ENCODE assay signal across 19 cellular contexts in the genomic region with DNA sequence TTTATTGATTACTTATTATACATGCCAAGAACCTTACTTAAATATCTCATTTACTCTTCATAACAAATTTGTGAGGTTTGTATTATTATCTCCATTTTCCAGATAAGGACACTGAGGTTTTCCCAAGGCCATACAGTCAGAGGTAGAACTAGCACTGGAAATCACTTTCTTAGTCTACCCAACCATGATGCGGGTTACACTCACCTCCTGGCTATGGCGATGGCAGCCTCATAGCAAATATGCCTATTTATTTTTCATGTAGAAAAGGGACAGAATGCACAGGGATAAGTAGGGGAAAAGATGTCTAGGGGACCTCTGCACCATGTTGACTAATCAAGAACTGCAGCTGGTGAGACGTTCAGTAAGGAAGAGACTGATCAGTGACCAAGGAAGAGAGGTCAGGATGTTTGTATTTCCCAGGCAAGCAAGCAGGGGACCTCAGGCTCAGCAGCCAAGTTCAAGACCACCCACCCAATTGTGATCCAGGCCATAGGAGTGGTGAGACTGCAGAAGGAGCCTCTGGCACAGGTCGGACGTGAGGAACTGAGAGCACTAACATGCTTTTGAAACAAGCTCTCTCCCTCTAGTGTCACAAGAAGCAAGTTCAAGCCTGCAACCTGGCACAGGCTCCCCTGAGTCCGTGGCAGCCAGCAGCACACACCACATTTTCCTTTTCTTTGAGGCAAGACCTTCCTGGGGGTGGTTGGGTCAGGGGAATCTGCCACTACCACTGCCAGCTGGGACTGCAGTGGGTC.
DNase-seq lines count a peak whose midpoint lies in the region; ATAC-seq, FAIRE-seq and TF ChIP-seq lines count a peak whose summit lies in the region.
"Had no signal": no experiment of that assay in that cellular context is flagged by ENCODE, and none has a peak within 500 bp of the region (broad histone marks: within the 10 kb centered on the region; RNA-seq: fewer than 3 reads in every experiment).

No MANE protein-coding gene starts in this region.

- CTCF ChIA-PET in SK-N-SH (lab: Yijun Ruan, JAX) = interaction anchor here (0.9 to 10.8 kb wide), 9 partner anchors 9 to 427 kb away, joined by 3 to 289 read pairs (median 4); no protein-coding TSS in a partner anchor
- CTCF ChIA-PET in K562 (lab: Yijun Ruan, JAX; ENCODE audit: low intra/inter-chr PET ratio) = no interaction called here

- WGBS in SK-N-SH (ENCODE audit: low lambda C conversion rate) = 93% methylated on average over 3 of the region's 6 CpGs
- 34% methylated on average over 6 of the region's 6 CpGs for WGBS in K562 (ENCODE audit: insufficient coverage, low coverage, missing lambda C conversion rate)

- BruUV-seq in K562 (replicated peaks; lab: Mats Ljungman, UMichigan) = no TSS peak

- no peak for TF ChIP-seq CTCF in SK-N-SH (IDR thresholded peaks at IDR 0.05)
- 0 out of 6 replicates have a peak, but pooled peaks of 2 of the 3 experiments have one; percentile 6 to 24 for TF ChIP-seq CTCF in K562 (IDR thresholded peaks at IDR 0.05 in 2 of 3, conservative IDR thresholded peaks at IDR 0.05 in 1 of 3; ENCODE audit: insufficient read depth in 2 of 3, low read depth in 1 of 3, low read length in 3 of 3)
- TF ChIP-seq CTCF in fibroblast of the aortic adventitia (IDR thresholded peaks at IDR 0.05; ENCODE audit: insufficient read depth, low read length) = peak; percentile 38
- no peak for TF ChIP-seq CTCF in uterus (IDR thresholded peaks at IDR 0.05)

- peak overlapping the region; percentile 89 to 94; a peak in 3 of 4 replicates for H3K27ac ChIP-seq in SK-N-SH (ENCODE audit: low read depth in 2 of 2, low read length in 1 of 2)
- no peak overlapping the region for H3K27ac ChIP-seq in K562 (ENCODE audit: extremely low read depth, low read depth, low read length)
- H3K27ac ChIP-seq in uterus = peak overlapping the region; percentile 72 to 78
- H3K27ac ChIP-seq: lower lobe of right lung, upper lobe of right lung, VCaP had no signal

- H3K27me3 ChIP-seq in SK-N-SH (ENCODE audit: insufficient read depth) (no peaks in the 10 kb centered on the region), K562 (ENCODE audit: control insufficient read depth in 2 of 2, insufficient read depth in 2 of 2, low read length in 2 of 2) (no peaks in the 10 kb centered on the region; a peak in 1 of 5 replicates), uterus (no peaks in the 10 kb centered on the region)
- H3K27me3 ChIP-seq: adrenal gland, gastroesophageal sphincter, upper lobe of right lung had no signal

- DNase-seq in SK-N-SH (no peak), K562 (ENCODE audit: extremely low read depth in 1 of 4, low spot score in 3 of 4) (no peak), fibroblast of the aortic adventitia (ENCODE audit: low read depth) (no peak), uterus (no peak), NCI-H2196 treated with DMSO at 0.1 percent for 48 hours (lab: John Stamatoyannopoulos, UW; ENCODE audit: unreplicated experiment) (no peak), AG08395 (ENCODE audit: low spot score) (no peak)
- DNase-seq in stimulated activated CD4-positive, alpha-beta T cell treated with anti-CD3 and anti-CD28 coated beads, Interleukin-15, amount 100 ng/mL, for 24 hours = no peak
- DNase-seq: activated CD8-positive, alpha-beta T cell treated with anti-CD3 and anti-CD28 coated beads for 36 hours; adrenal gland; lower lobe of right lung; natural killer cell; NCI-H1048; RPMI8226; upper lobe of right lung had no signal

- TF ChIP-seq POLR2A in K562 (conservative IDR thresholded peaks at IDR 0.05) (no peak), uterus (IDR thresholded peaks at IDR 0.05) (no peak)

- H4K20me1 ChIP-seq in SK-N-SH (ENCODE audit: insufficient read depth) (peaks cover 6% of the 10 kb centered on the region; the same call in 1 of the 2 replicates), K562 (replicated peaks; ENCODE audit: control insufficient read depth, insufficient read depth, low read length) (no peaks in the 10 kb centered on the region)

- intact Hi-C loops in K562 (cut with micrococcal nuclease) (no loop called here), uterus (cut with DNase I; ENCODE audit: low total_unique reads) (loop anchor here (5.0 kb wide), 1 partner anchor 426 kb away; a partner anchor contains a TSS)

- no peak overlapping the region for H3K4me3 ChIP-seq in SK-N-SH (ENCODE audit: low read depth in 2 of 2, low read length in 1 of 2)
- no peak overlapping the region for H3K4me3 ChIP-seq in K562
- no peak overlapping the region for H3K4me3 ChIP-seq in fibroblast of the aortic adventitia (ENCODE audit: low read depth, low read length)
- H3K4me3 ChIP-seq in uterus = no peak overlapping the region
- H3K4me3 ChIP-seq: adrenal gland, gastroesophageal sphincter, HAP-1, lower lobe of right lung, upper lobe of right lung had no signal

- H3K4me1 ChIP-seq in SK-N-SH (ENCODE audit: control insufficient read depth in 1 of 2, insufficient read depth in 2 of 2, low read depth in 1 of 2, low read length in 1 of 2) (peaks cover 55 to 68% of the 10 kb centered on the region in 2 experiments), K562 (replicated peaks in 1 of 2; ENCODE audit: control insufficient read depth in 2 of 2, insufficient read depth in 2 of 2, low read length in 2 of 2) (peaks cover 4 to 18% of the 10 kb centered on the region in 2 experiments; a peak in 4 of 5 replicates), uterus (peaks cover 21 to 53% of the 10 kb centered on the region in 2 donors)

- H3K79me2 ChIP-seq in SK-N-SH (ENCODE audit: insufficient read depth) (peaks cover 9% of the 10 kb centered on the region), K562 (ENCODE audit: control insufficient read depth, insufficient read depth, low read length) (no peaks in the 10 kb centered on the region)

- FAIRE-seq in K562 (lab: Jason Lieb, UNC) = no peak
- FAIRE-seq: A204.1 had no signal

- H3K4me2 ChIP-seq in SK-N-SH (no peak overlapping the region; the same call in 1 of the 2 replicates), K562 (ENCODE audit: insufficient read depth, low read length) (no peak overlapping the region)

- no peak for TF ChIP-seq RAD21 in SK-N-SH (IDR thresholded peaks at IDR 0.05; ENCODE audit: low read length)
- no peak for TF ChIP-seq RAD21 in K562 (CRISPR knock-in tag; conservative IDR thresholded peaks at IDR 0.05 in 1 of 2, IDR thresholded peaks at IDR 0.05 in 1 of 2)

- ATAC-seq in SK-N-SH treated with all-trans-retinoic acid at 6 μM for 48 hours (no peak), K562 (peak; percentile 42)
- ATAC-seq: activated CD8-positive, alpha-beta T cell treated with anti-CD3 and anti-CD28 coated beads for 36 hours; natural killer cell had no signal

- no peaks in the 10 kb centered on the region for H3K9me3 ChIP-seq in SK-N-SH
- H3K9me3 ChIP-seq in K562 (replicated peaks; ENCODE audit: control insufficient read depth, insufficient read depth, low read depth, low read length) = no peaks in the 10 kb centered on the region
- no peaks in the 10 kb centered on the region for H3K9me3 ChIP-seq in uterus
- H3K9me3 ChIP-seq: adrenal gland, gastroesophageal sphincter, HAP-1, lower lobe of right lung, upper lobe of right lung had no signal

- in situ Hi-C loops in K562 (cut with MboI) = no loop called here

- H3K9ac ChIP-seq in SK-N-SH (no peak overlapping the region), K562 (ENCODE audit: insufficient read depth in 1 of 2, low read depth in 2 of 2, low read length in 2 of 2) (no peak overlapping the region; a peak in 1 of 4 replicates)

- H3F3A ChIP-seq in SK-N-SH (replicated peaks; ENCODE audit: insufficient read depth) = peaks cover 49% of the 10 kb centered on the region

- H2AFZ ChIP-seq in SK-N-SH (ENCODE audit: low read depth) (no peak overlapping the region), K562 (ENCODE audit: low read depth, low read length) (0 out of 2 replicates have a peak overlapping the region, but pooled peaks have one; percentile 7)

- no peaks in the 10 kb centered on the region for H3K9me2 ChIP-seq in SK-N-SH

- POLR2A ChIA-PET in SK-N-SH (lab: Yijun Ruan, JAX) = interaction anchor here (0.6 to 1.9 kb wide), 2 partner anchors 33 to 35 kb away, joined by 3 to 5 read pairs; no protein-coding TSS in a partner anchor
- POLR2A ChIA-PET in K562 (lab: Yijun Ruan, JAX) = interaction anchor here (0.6 to 1.2 kb wide), 6 partner anchors 9 to 411 kb away, joined by 3 to 5 read pairs (median 3); no protein-coding TSS in a partner anchor

- TF ChIP-seq EP300 in SK-N-SH (IDR thresholded peaks at IDR 0.05; ENCODE audit: borderline replicate concordance in 1 of 2, low read depth in 1 of 2, low read length in 1 of 2) = no peak
- no peak for TF ChIP-seq EP300 in K562 (IDR thresholded peaks at IDR 0.05; ENCODE audit: low read length)

- no peaks in the 10 kb centered on the region for H3K36me3 ChIP-seq in SK-N-SH (replicated peaks in 1 of 2; ENCODE audit: control insufficient read depth in 1 of 2, insufficient read depth in 2 of 2, low read length in 1 of 2)
- no peaks in the 10 kb centered on the region for H3K36me3 ChIP-seq in K562 (ENCODE audit: control insufficient read depth, insufficient read depth, low read length)
- H3K36me3 ChIP-seq in uterus = no peaks in the 10 kb centered on the region
- H3K36me3 ChIP-seq: adrenal gland, gastroesophageal sphincter, HAP-1, lower lobe of right lung, upper lobe of right lung had no signal

- H3K9me1 ChIP-seq in K562 (ENCODE audit: control insufficient read depth, insufficient read depth, low read length) = no peaks in the 10 kb centered on the region

TF ChIP-seq in SK-N-SH, 30 proteins besides CTCF, POLR2A, EP300 and RAD21 (continues in another document):
- TF ChIP-seq, protein P1, sequence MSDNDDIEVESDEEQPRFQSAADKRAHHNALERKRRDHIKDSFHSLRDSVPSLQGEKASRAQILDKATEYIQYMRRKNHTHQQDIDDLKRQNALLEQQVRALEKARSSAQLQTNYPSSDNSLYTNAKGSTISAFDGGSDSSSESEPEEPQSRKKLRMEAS (IDR thresholded peaks at IDR 0.05; ENCODE audit: low read depth) = no peak
- TF ChIP-seq GABPA (IDR thresholded peaks at IDR 0.05; ENCODE audit: low read depth) (no peak), MXI1 (IDR thresholded peaks at IDR 0.05; ENCODE audit: low read depth, low read length) (no peak)

TF ChIP-seq in SK-N-SH treated with all-trans-retinoic acid at 6 μM for 48 hours, 23 proteins besides CTCF, POLR2A, EP300 and RAD21:
- no peak for TF ChIP-seq ZNF565 (CRISPR knock-in tag; conservative IDR thresholded peaks at IDR 0.05; ENCODE audit: low read depth)
- TF ChIP-seq ZFP30 (CRISPR knock-in tag; IDR thresholded peaks at IDR 0.05) = no peak
- TF ChIP-seq RARB (CRISPR knock-in tag; IDR thresholded peaks at IDR 0.05) = no peak
TF ChIP-seq in SK-N-SH treated with all-trans-retinoic acid at 6 μM for 48 hours: peak in this region for 0.

TF ChIP-seq in K562, 482 proteins besides CTCF, POLR2A, EP300 and RAD21:
- 0 out of 2 replicates have a peak, but pooled peaks have one; percentile 0 for TF ChIP-seq ZNF589 (CRISPR knock-in tag; IDR thresholded peaks at IDR 0.05; ENCODE audit: low read depth)
- TF ChIP-seq XRCC3 (IDR thresholded peaks at IDR 0.05) = no peak

Comparison
In these comparisons a context has a peak if more than half of its experiments do, and no peak if none do; other contexts are left out.
1. CTCF ChIP-seq: peak in K562 (2 of 3) and fibroblast of the aortic adventitia (single experiment); none in SK-N-SH (single experiment) and uterus (0 of 4).